1 cellular context compared by ENCODE assay signal in genomic region chr2:10119027-10119325, GRCh38.
TF ChIP-seq lines count a peak whose summit lies in the region.

No MANE protein-coding gene starts in this region.

TF ChIP-seq in HepG2, 621 proteins besides CTCF, POLR2A, EP300 and RAD21 (continued from another document and continues in another):
- no peak for TF ChIP-seq ZNF546 (CRISPR knock-in tag; conservative IDR thresholded peaks at IDR 0.05)
- no peak for TF ChIP-seq TERF1 (CRISPR knock-in tag; IDR thresholded peaks at IDR 0.05)
- no peak for TF ChIP-seq SUZ12 (IDR thresholded peaks at IDR 0.05; ENCODE audit: low read depth, low read length)
- TF ChIP-seq MLX (CRISPR knock-in tag; IDR thresholded peaks at IDR 0.05) = 0 out of 2 replicates have a peak, but pooled peaks have one; percentile 15
- TF ChIP-seq ZNF550 (CRISPR knock-in tag; IDR thresholded peaks at IDR 0.05; ENCODE audit: borderline replicate concordance) = no peak
- TF ChIP-seq CSRNP2 (CRISPR knock-in tag; conservative IDR thresholded peaks at IDR 0.05; ENCODE audit: low read depth) = no peak
- TF ChIP-seq ZNF589 (CRISPR knock-in tag; conservative IDR thresholded peaks at IDR 0.05) = no peak
- no peak for TF ChIP-seq GATA4 (IDR thresholded peaks at IDR 0.05; ENCODE audit: borderline replicate concordance, low read depth)
- no peak for TF ChIP-seq ZFP90 (CRISPR knock-in tag; IDR thresholded peaks at IDR 0.05; ENCODE audit: borderline replicate concordance)
- TF ChIP-seq YY1 (IDR thresholded peaks at IDR 0.05; ENCODE audit: insufficient read depth, insufficient replicate concordance, low read depth, low read length) = no peak
- TF ChIP-seq NFE2L2 (IDR thresholded peaks at IDR 0.05; ENCODE audit: low read length) = no peak
- TF ChIP-seq ZC3H13 (CRISPR knock-in tag; IDR thresholded peaks at IDR 0.05) = no peak
- TF ChIP-seq KDM6A (CRISPR knock-in tag; IDR thresholded peaks at IDR 0.05; ENCODE audit: low read depth) = no peak
- no peak for TF ChIP-seq LBX2 (CRISPR knock-in tag; IDR thresholded peaks at IDR 0.05; ENCODE audit: borderline replicate concordance)
- TF ChIP-seq ZNF562 (CRISPR knock-in tag; IDR thresholded peaks at IDR 0.05; ENCODE audit: borderline replicate concordance) = no peak
- no peak for TF ChIP-seq HNF1B (CRISPR knock-in tag; IDR thresholded peaks at IDR 0.05)
- TF ChIP-seq THRA (CRISPR knock-in tag; IDR thresholded peaks at IDR 0.05; ENCODE audit: borderline replicate concordance) = peak; percentile 77; the same call in 1 of the 2 replicates
- TF ChIP-seq ZSCAN5A (CRISPR knock-in tag; IDR thresholded peaks at IDR 0.05; ENCODE audit: borderline replicate concordance) = no peak
- TF ChIP-seq ZSCAN20 (CRISPR knock-in tag; IDR thresholded peaks at IDR 0.05; ENCODE audit: borderline replicate concordance) = no peak
- TF ChIP-seq GLMP (CRISPR knock-in tag; IDR thresholded peaks at IDR 0.05; ENCODE audit: borderline replicate concordance) = no peak
- no peak for TF ChIP-seq BHLHE40 (IDR thresholded peaks at IDR 0.05; ENCODE audit: low read length)
- no peak for TF ChIP-seq PCBP2 (optimal IDR thresholded peaks at IDR 0.05; ENCODE audit: low read depth, low read length, poor library complexity, severe bottlenecking)
- TF ChIP-seq ZBTB34 (CRISPR knock-in tag; IDR thresholded peaks at IDR 0.05) = no peak
- no peak for TF ChIP-seq ZNF44 (CRISPR knock-in tag; IDR thresholded peaks at IDR 0.05)
- no peak for TF ChIP-seq MAF1 (CRISPR knock-in tag; IDR thresholded peaks at IDR 0.05; ENCODE audit: borderline replicate concordance)
- no peak for TF ChIP-seq ZBTB7A (CRISPR knock-in tag; IDR thresholded peaks at IDR 0.05)
- TF ChIP-seq NR2F2 (IDR thresholded peaks at IDR 0.05; ENCODE audit: borderline replicate concordance, low read depth) = peak; percentile 74
- TF ChIP-seq ZNF343 (CRISPR knock-in tag; IDR thresholded peaks at IDR 0.05) = no peak
- no peak for TF ChIP-seq ADNP (CRISPR knock-in tag; IDR thresholded peaks at IDR 0.05)
- peak; percentile 40; the same call in 1 of the 2 replicates for TF ChIP-seq PAXIP1 (CRISPR knock-in tag; conservative IDR thresholded peaks at IDR 0.05)
- no peak for TF ChIP-seq GFI1 (CRISPR knock-in tag; IDR thresholded peaks at IDR 0.05; ENCODE audit: borderline replicate concordance)
- no peak for TF ChIP-seq ZNF766 (CRISPR knock-in tag; IDR thresholded peaks at IDR 0.05; ENCODE audit: borderline replicate concordance)
- TF ChIP-seq TP53 (CRISPR knock-in tag; conservative IDR thresholded peaks at IDR 0.05) = no peak
- no peak for TF ChIP-seq REL (CRISPR knock-in tag; conservative IDR thresholded peaks at IDR 0.05)
- no peak for TF ChIP-seq STAT6 (CRISPR knock-in tag; IDR thresholded peaks at IDR 0.05; ENCODE audit: borderline replicate concordance)
- no peak for TF ChIP-seq ZBTB43 (CRISPR knock-in tag; conservative IDR thresholded peaks at IDR 0.05)
- TF ChIP-seq ZNF672 (CRISPR knock-in tag; IDR thresholded peaks at IDR 0.05) = no peak
- no peak for TF ChIP-seq CENPX (CRISPR knock-in tag; IDR thresholded peaks at IDR 0.05)
- no peak for TF ChIP-seq RFX5 (IDR thresholded peaks at IDR 0.05; ENCODE audit: low read depth, low read length)
- TF ChIP-seq TFAP4 (IDR thresholded peaks at IDR 0.05; ENCODE audit: borderline replicate concordance, low read depth) = no peak
- no peak for TF ChIP-seq U2AF1 (optimal IDR thresholded peaks at IDR 0.05; ENCODE audit: low read depth, low read length)
- peak; percentile 59; the same call in 1 of the 2 replicates for TF ChIP-seq RXRA (CRISPR knock-in tag; IDR thresholded peaks at IDR 0.05)
- no peak for TF ChIP-seq ZNF460 (CRISPR knock-in tag; IDR thresholded peaks at IDR 0.05; ENCODE audit: borderline replicate concordance)
